In genomic region chr3:58519668-58520402, GRCh38 we compare ENCODE assay signal across 28 cellular contexts. TPM values are rescaled to one million over a fixed set of nuclear protein-coding genes. Genes with fewer than 3 reads are reported as not detected.
A peak's percentile ranks its signal among the peaks of the same experiment; 100 is the strongest.
DNase-seq lines count a peak whose midpoint lies in the region; ATAC-seq, FAIRE-seq and TF ChIP-seq lines count a peak whose summit lies in the region.
"Had no signal": no experiment of that assay in that cellular context is flagged by ENCODE, and none has a peak within 500 bp of the region (broad histone marks: within the 10 kb centered on the region; RNA-seq: fewer than 3 reads in every experiment).

No MANE protein-coding gene starts in this region.

- H3K9me3 Mint-ChIP-seq in type B pancreatic cell, result no peaks in the 10 kb centered on the region
- H3K9me3 Mint-ChIP-seq: CD8-positive, alpha-beta T cell; H9 had no signal

- no peaks in the 10 kb centered on the region for H3K36me3 Mint-ChIP-seq in type B pancreatic cell
- H3K36me3 Mint-ChIP-seq: CD8-positive, alpha-beta T cell had no signal

- WGBS in right lobe of liver (ENCODE audit: insufficient coverage, low coverage, low lambda C conversion rate, missing lambda C conversion rate), result 29% methylated on average over 3 of the region's 6 CpGs

- peak overlapping the region; percentile 64 for H3K27ac Mint-ChIP-seq in type B pancreatic cell
- H3K27ac Mint-ChIP-seq: B cell; CD8-positive, alpha-beta T cell had no signal

- no peaks in the 10 kb centered on the region for H3K27me3 Mint-ChIP-seq in type B pancreatic cell
- H3K27me3 Mint-ChIP-seq: B cell had no signal

- H3K36me3 ChIP-seq in right lobe of liver, result peaks cover 0 to 54% (median 24%) of the 10 kb centered on the region in 4 donors
- H3K36me3 ChIP-seq in osteoblast (ENCODE audit: insufficient read depth, low read length), result peaks cover 21% of the 10 kb centered on the region

- intact Hi-C loops in right lobe of liver (cut with DNase I), result no loop called here

- peaks cover 36% of the 10 kb centered on the region for H3K4me1 Mint-ChIP-seq in type B pancreatic cell (ENCODE audit: unreplicated experiment)
- H3K4me1 Mint-ChIP-seq: B cell had no signal

- DNase-seq in DMS 273 (lab: John Stamatoyannopoulos, UW; ENCODE audit: unreplicated experiment) (peak; percentile 65), DMS 273 treated with DMSO at 0.1 percent for 48 hours (lab: John Stamatoyannopoulos, UW) (no peak), iPS-NIHi7 (ENCODE audit: extremely low spot score) (peak; percentile 6), right lobe of liver (peak; percentile 56 to 83 (median 83)), type B pancreatic cell (ENCODE audit: extremely low spot score, unreplicated experiment) (no peak), D721Med (ENCODE audit: insufficient read length, low spot score) (no peak), medulla oblongata (ENCODE audit: extremely low spot score) (no peak), osteoblast (ENCODE audit: insufficient read length, low spot score, missing footprints) (no peak)
- DNase-seq: Caco-2; CD8-positive, alpha-beta T cell; DMS153; DND-41; GM23248; H9; KBM-7; NCI-H2029 treated with DMSO at 0.1 percent for 48 hours; NCI-H446 treated with DMSO at 0.1 percent for 48 hours; NCI-H526; Peyer's patch; SHP77 treated with DMSO at 0.1 percent for 48 hours had no signal

- no peak overlapping the region for H2AFZ ChIP-seq in osteoblast (ENCODE audit: low read length)
- H2AFZ ChIP-seq: GM23248 had no signal

- H3K27ac ChIP-seq in right lobe of liver (peak overlapping the region; percentile 51 to 99 (median 95)), osteoblast (ENCODE audit: low read depth, low read length) (no peak overlapping the region)
- H3K27ac ChIP-seq: 22Rv1, C4-2B, GM23248, Peyer's patch had no signal

- H4K20me1 ChIP-seq in osteoblast (ENCODE audit: insufficient read depth, low read length), result no peaks in the 10 kb centered on the region

- peak overlapping the region; percentile 22 for H3K4me3 Mint-ChIP-seq in type B pancreatic cell
- H3K4me3 Mint-ChIP-seq: B cell; CD8-positive, alpha-beta T cell; H9 had no signal

- H3K4me3 ChIP-seq in right lobe of liver (no peak overlapping the region), osteoblast (ENCODE audit: insufficient read depth, low read length) (no peak overlapping the region)
- H3K4me3 ChIP-seq: GM23248, Peyer's patch had no signal

- H3K9me3 ChIP-seq in right lobe of liver (no peaks in the 10 kb centered on the region), osteoblast (ENCODE audit: low read depth, low read length) (no peaks in the 10 kb centered on the region)
- H3K9me3 ChIP-seq: Caco-2, Peyer's patch had no signal

- no peak for FAIRE-seq in D721Med (lab: Jason Lieb, UNC)
- FAIRE-seq: GM12892 had no signal

- no peak overlapping the region for H3K4me2 ChIP-seq in osteoblast (ENCODE audit: insufficient read depth, low read length)

- H3K79me2 ChIP-seq in osteoblast (ENCODE audit: insufficient read depth, low read length), result no peaks in the 10 kb centered on the region

- no peaks in the 10 kb centered on the region for H3K27me3 ChIP-seq in right lobe of liver
- H3K27me3 ChIP-seq in osteoblast (ENCODE audit: insufficient read depth, low read length), result no peaks in the 10 kb centered on the region
- H3K27me3 ChIP-seq: Peyer's patch had no signal

- no peak for TF ChIP-seq CTCF in right lobe of liver (IDR thresholded peaks at IDR 0.05)
- TF ChIP-seq CTCF in type B pancreatic cell (conservative IDR thresholded peaks at IDR 0.05), result no peak
- no peak for TF ChIP-seq CTCF in D721Med (IDR thresholded peaks at IDR 0.05; ENCODE audit: insufficient read depth, missing control alignments)
- no peak for TF ChIP-seq CTCF in osteoblast (IDR thresholded peaks at IDR 0.05; ENCODE audit: extremely low read depth, low read depth, low read length)

- H3K4me1 ChIP-seq in right lobe of liver, result peaks cover 0 to 73% (median 35%) of the 10 kb centered on the region in 4 donors
- H3K4me1 ChIP-seq in osteoblast (ENCODE audit: insufficient read depth, low read length), result no peaks in the 10 kb centered on the region
- H3K4me1 ChIP-seq: Peyer's patch had no signal

- peak; percentile 52 to 67 (median 60) for ATAC-seq in right lobe of liver
- ATAC-seq: CD8-positive, alpha-beta T cell had no signal

- TF ChIP-seq POLR2A in right lobe of liver (IDR thresholded peaks at IDR 0.05), result no peak

RNA-seq across cellular contexts. Expression of gene ACOX2, which starts 17.2 kb away (rescaled TPM):
- total RNA-seq in right lobe of liver (100 to 1,000 TPM in 3 of 6 experiments, 10 to 100 TPM in 3; 67.8 to 269 (median 149) TPM), type B pancreatic cell (ENCODE audit: low replicate concordance) (5.6 and 6.9 TPM in 2 replicates), osteoblast (28.6 and 29.8 TPM in 2 replicates)
- total RNA-seq: B cell; CD8-positive, alpha-beta T cell; HT-29; OCI-LY7 had no signal

RNA-seq across cellular contexts. Expression of gene KCTD6, which starts 27.9 kb away (rescaled TPM):
- 1 to 10 TPM; 4.3 to 9.6 (median 8.0) TPM for total RNA-seq in right lobe of liver
- 23.5 and 24.9 TPM in 2 replicates for total RNA-seq in type B pancreatic cell (ENCODE audit: low replicate concordance)
- total RNA-seq in osteoblast, result 8.0 and 10.6 TPM in 2 replicates

RNA-seq across cellular contexts. Expression of gene FAM107A, which starts 57.4 kb away (rescaled TPM):
- total RNA-seq in right lobe of liver (1 to 10 TPM in 3 of 6 experiments, under 1 TPM in 3; 0.33 to 3.6 (median 1.6) TPM), type B pancreatic cell (ENCODE audit: low replicate concordance) (2.9 and 4.5 TPM in 2 replicates), osteoblast (not detected in 2 replicates)
- total RNA-seq: B cell; Caco-2; CD8-positive, alpha-beta T cell; LHCN-M2; MCF 10A; OCI-LY7 had no signal

Comparison
In these comparisons a context has a peak if more than half of its experiments do, and no peak if none do; other contexts are left out.
1. DNase-seq: peak in DMS 273 (single experiment), iPS-NIHi7 (single experiment) and right lobe of liver (3 of 3); none in DMS 273 treated with DMSO at 0.1 percent for 48 hours (single experiment), type B pancreatic cell (single experiment), D721Med (single experiment), medulla oblongata (single experiment) and osteoblast (single experiment).